Comparison of ENCODE assay signal across 15 cellular contexts in the genomic region with DNA sequence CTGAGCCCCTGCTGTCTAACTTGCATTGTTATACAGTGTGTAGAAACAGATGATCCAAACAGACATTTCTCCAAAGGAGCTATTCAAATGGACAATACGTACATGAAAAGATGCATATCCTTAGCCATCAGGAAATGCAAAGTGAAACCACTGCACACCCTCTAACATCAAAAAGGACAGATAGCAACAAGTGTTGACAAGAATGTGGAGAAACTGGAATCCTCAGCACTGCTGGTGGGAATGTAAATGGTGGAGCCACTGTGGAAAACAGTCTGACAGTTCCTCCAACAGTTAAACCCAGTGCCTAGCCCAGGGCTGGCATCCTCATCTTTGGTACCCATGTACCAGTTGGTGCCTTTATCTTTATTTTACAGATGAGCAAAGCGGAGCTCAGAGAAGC. TPM values are rescaled to one million over a fixed set of nuclear protein-coding genes. Genes with fewer than 3 reads are reported as not detected.
"Had no signal": no experiment of that assay in that cellular context is flagged by ENCODE, and none has a peak within 500 bp of the region (broad histone marks: within the 10 kb centered on the region; RNA-seq: fewer than 3 reads in every experiment).

No MANE protein-coding gene starts in this region.

- H3K4me1 ChIP-seq: adrenal gland, tibial artery, vagina had no signal

- H3K27me3 ChIP-seq: adrenal gland, tibial artery, vagina had no signal

- DNase-seq: activated CD4-positive, CD25-positive, alpha-beta regulatory T cell treated with anti-CD3 and anti-CD28 coated beads, Interleukin-2, amount 50 U/mL, for 72 hours; activated effector memory CD4-positive, alpha-beta T cell treated with anti-CD3 and anti-CD28 coated beads, Interleukin-2, amount 50 U/mL, for 16 hours; activated T-cell treated with anti-CD3 and anti-CD28 coated beads for 4 hours; adrenal gland; caudate nucleus; cortex of kidney; effector CD8-positive, alpha-beta T cell; kidney glomerular epithelial cell; mesendoderm; retina; stimulated activated CD4-positive, alpha-beta T cell treated with anti-CD3 and anti-CD28 coated beads, Interleukin-4, amount 100 ng/mL, for 1 hour; tibial artery had no signal

- H3K4me3 ChIP-seq: adrenal gland, tibial artery, vagina had no signal

- H3K27ac ChIP-seq: adrenal gland, tibial artery, vagina had no signal

- H3K9me3 ChIP-seq: adrenal gland, tibial artery, vagina had no signal

RNA-seq across cellular contexts. Expression of a gene that starts 8.5 kb away (rescaled TPM):
- total RNA-seq: activated CD8-positive, alpha-beta memory T cell treated with anti-CD3 and anti-CD28 coated beads for 36 hours; epithelial cell of proximal tubule; vagina had no signal

RNA-seq across cellular contexts. Expression of a gene that starts 15.3 kb away (rescaled TPM):
- total RNA-seq: activated CD8-positive, alpha-beta memory T cell treated with anti-CD3 and anti-CD28 coated beads for 36 hours; epithelial cell of proximal tubule; vagina had no signal
